23 cellular contexts compared by ENCODE assay signal in the genomic region with DNA sequence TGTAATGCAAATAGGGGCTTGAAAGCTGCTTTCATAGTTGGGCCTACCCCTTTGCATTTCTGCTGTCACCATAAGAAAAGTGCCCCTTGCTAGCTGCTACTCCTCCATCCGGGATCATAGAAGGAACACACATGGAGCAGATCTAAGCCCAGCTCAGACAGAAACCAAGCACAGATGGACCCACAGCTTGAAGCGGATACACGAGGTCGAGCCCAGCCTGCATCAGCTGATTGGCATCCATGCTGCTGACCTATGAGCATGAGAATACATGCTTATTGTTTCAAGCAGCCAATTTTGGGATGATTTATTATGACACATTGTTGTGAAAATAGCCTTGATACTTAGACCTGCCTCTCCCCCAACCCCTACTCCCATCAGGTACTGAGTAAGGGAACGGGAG.
DNase-seq lines count a peak whose midpoint lies in the region; ATAC-seq and TF ChIP-seq lines count a peak whose summit lies in the region.
"Had no signal": no experiment of that assay in that cellular context is flagged by ENCODE, and none has a peak within 500 bp of the region (broad histone marks: within the 10 kb centered on the region; RNA-seq: fewer than 3 reads in every experiment).

No MANE protein-coding gene starts in this region.

- BruUV-seq in mammary epithelial cell (replicated peaks; lab: Mats Ljungman, UMichigan), result no TSS peak

- POLR2A ChIA-PET in HEK293T (lab: Yijun Ruan, JAX), result interaction anchor here (0.7 to 2.1 kb wide), 3 partner anchors 27 to 557 kb away, joined by 3 to 12 read pairs (median 3); no protein-coding TSS in a partner anchor

- H3K36me3 Mint-ChIP-seq in natural killer cell, result no peaks in the 10 kb centered on the region
- H3K36me3 Mint-ChIP-seq: CD14-positive monocyte; CD4-positive, alpha-beta memory T cell; CD4-positive, CD25-positive, alpha-beta regulatory T cell; CD8-positive, alpha-beta memory T cell had no signal

- DNase-seq in mammary epithelial cell (peak; percentile 2), breast epithelium (ENCODE audit: low spot score in 2 of 2) (no peak), HEK293T (ENCODE audit: extremely low spot score) (no peak), cerebellar cortex (ENCODE audit: low spot score) (peak; percentile 86), cerebellum (ENCODE audit: low spot score) (peak; percentile 55), natural killer cell (no peak), SJCRH30 (no peak)
- no peak for DNase-seq in NK-92 treated with Interleukin-12 subunit alpha and Interleukin-12 subunit beta, amount 100 ng/mL, for 24 hours (lab: John Stamatoyannopoulos, UW)
- DNase-seq: 8988T; ACHN; BE2C; CD4-positive, alpha-beta memory T cell; CD4-positive, CD25-positive, alpha-beta regulatory T cell; CD8-positive, alpha-beta memory T cell; COR-L47; DMS 273 treated with DMSO at 0.1 percent for 48 hours; DMS153; DMS79; DND-41; EL; GF-D8 had no signal

- H3K4me1 ChIP-seq in mammary epithelial cell (ENCODE audit: insufficient read depth, low read length) (no peaks in the 10 kb centered on the region), breast epithelium (no peaks in the 10 kb centered on the region), SJCRH30 (peaks cover 2% of the 10 kb centered on the region; the same call in 1 of the 2 replicates)
- H3K4me1 ChIP-seq: BLaER1 had no signal

- no peaks in the 10 kb centered on the region for H3K79me2 ChIP-seq in mammary epithelial cell (ENCODE audit: insufficient read depth, low read length)

- H2AFZ ChIP-seq in mammary epithelial cell (ENCODE audit: low read depth, low read length), result no peak overlapping the region

- 72% methylated on average over 5 of the region's 5 CpGs for WGBS in mammary epithelial cell (ENCODE audit: low coverage, missing lambda C conversion rate)

- H3K9me3 ChIP-seq in mammary epithelial cell (replicated peaks; ENCODE audit: insufficient read depth, low read length) (no peaks in the 10 kb centered on the region), breast epithelium (peaks cover 0 to 6% of the 10 kb centered on the region in 2 donors), SJCRH30 (replicated peaks) (0 out of 2 replicates have a peak, but pooled peaks cover 2% of the 10 kb centered on the region)
- H3K9me3 ChIP-seq: BE2C had no signal

- dilution Hi-C loops in mammary epithelial cell (cut with HindIII; ENCODE audit: low sequenced_read_pairs), result loop anchor here (5.0 to 10.0 kb wide), 2 partner anchors 61 to 88 kb away; no protein-coding TSS in a partner anchor

- H3K27ac Mint-ChIP-seq in natural killer cell, result no peak overlapping the region
- H3K27ac Mint-ChIP-seq: CD14-positive monocyte; CD4-positive, alpha-beta memory T cell; CD4-positive, CD25-positive, alpha-beta regulatory T cell; CD8-positive, alpha-beta memory T cell had no signal

- no peaks in the 10 kb centered on the region for H3K4me1 Mint-ChIP-seq in natural killer cell
- H3K4me1 Mint-ChIP-seq: CD4-positive, CD25-positive, alpha-beta regulatory T cell; CD8-positive, alpha-beta memory T cell had no signal

- CTCF ChIA-PET in mammary epithelial cell (lab: Charles Lee; ENCODE audit: low non-redundant PET) (no interaction called here), HEK293T (lab: Yijun Ruan, JAX) (interaction anchor here (1.0 to 4.1 kb wide), 5 partner anchors 14 to 137 kb away, joined by 3 to 70 read pairs (median 27); no protein-coding TSS in a partner anchor)

- ATAC-seq in natural killer cell, result no peak

- intact Hi-C loops in mammary epithelial cell (cut with micrococcal nuclease), result no loop called here
- intact Hi-C loops in breast epithelium (cut with DNase I; ENCODE audit: low total_unique reads), result no loop called here
- intact Hi-C loops in natural killer cell (cut with micrococcal nuclease), result loop anchor here (5.0 to 10.0 kb wide), 2 partner anchors 133 to 611 kb away; no protein-coding TSS in a partner anchor

- H3K4me3 ChIP-seq in mammary epithelial cell (replicated peaks in 1 of 3; ENCODE audit: insufficient read depth in 1 of 3, low read depth in 2 of 3, low read length in 3 of 3) (no peak overlapping the region), breast epithelium (no peak overlapping the region), SJCRH30 (no peak overlapping the region)
- H3K4me3 ChIP-seq: BLaER1 had no signal

- TF ChIP-seq CTCF in mammary epithelial cell (conservative IDR thresholded peaks at IDR 0.05 in 1 of 2, IDR thresholded peaks at IDR 0.05 in 1 of 2; ENCODE audit: extremely low read depth in 1 of 2, insufficient read depth in 1 of 2, low read depth in 1 of 2, low read length in 2 of 2) (no peak), breast epithelium (IDR thresholded peaks at IDR 0.05) (no peak), natural killer cell (IDR thresholded peaks at IDR 0.05) (no peak)

- TF ChIP-seq POLR2A in breast epithelium (IDR thresholded peaks at IDR 0.05), result no peak

- in situ Hi-C loops in mammary epithelial cell (cut with MboI; ENCODE audit: low sequenced_read_pairs in 2 of 2), result no loop called here

- H4K20me1 ChIP-seq in mammary epithelial cell (ENCODE audit: insufficient read depth, low read length), result no peaks in the 10 kb centered on the region
- H4K20me1 ChIP-seq: BLaER1 had no signal

- H3K27ac ChIP-seq in mammary epithelial cell (ENCODE audit: insufficient read depth, low read depth, low read length) (no peak overlapping the region), breast epithelium (no peak overlapping the region), SJCRH30 (no peak overlapping the region)
- H3K27ac ChIP-seq: BLaER1 had no signal

- H3K4me3 Mint-ChIP-seq in natural killer cell, result no peak overlapping the region
- H3K4me3 Mint-ChIP-seq: CD14-positive monocyte; CD4-positive, alpha-beta memory T cell; CD4-positive, CD25-positive, alpha-beta regulatory T cell; CD8-positive, alpha-beta memory T cell had no signal

- H3K4me2 ChIP-seq in mammary epithelial cell (ENCODE audit: insufficient read depth, low read depth, low read length), result no peak overlapping the region
- H3K4me2 ChIP-seq: BLaER1 had no signal

- no peaks in the 10 kb centered on the region for H3K9me3 Mint-ChIP-seq in natural killer cell
- H3K9me3 Mint-ChIP-seq: CD4-positive, CD25-positive, alpha-beta regulatory T cell; CD8-positive, alpha-beta memory T cell had no signal

- H3K27me3 ChIP-seq in mammary epithelial cell (ENCODE audit: insufficient read depth, low read length), result no peaks in the 10 kb centered on the region
- no peaks in the 10 kb centered on the region for H3K27me3 ChIP-seq in breast epithelium
- H3K27me3 ChIP-seq in SJCRH30, result no peaks in the 10 kb centered on the region
- H3K27me3 ChIP-seq: BLaER1 had no signal

- peaks cover 21 to 69% of the 10 kb centered on the region in 2 donors for H3K27me3 Mint-ChIP-seq in natural killer cell (ENCODE audit: low read depth in 2 of 2)

- no peaks in the 10 kb centered on the region for H3K36me3 ChIP-seq in mammary epithelial cell (ENCODE audit: insufficient read depth, low read length)
- no peaks in the 10 kb centered on the region for H3K36me3 ChIP-seq in breast epithelium
- H3K36me3 ChIP-seq in SJCRH30, result no peaks in the 10 kb centered on the region
- H3K36me3 ChIP-seq: BE2C, BLaER1 had no signal

- no peak overlapping the region for H3K9ac ChIP-seq in mammary epithelial cell (ENCODE audit: insufficient read depth, low read length)
- H3K9ac ChIP-seq: BLaER1 had no signal

TF ChIP-seq in HEK293T, 16 proteins besides CTCF, POLR2A, EP300 and RAD21:
- TF ChIP-seq, protein P1, sequence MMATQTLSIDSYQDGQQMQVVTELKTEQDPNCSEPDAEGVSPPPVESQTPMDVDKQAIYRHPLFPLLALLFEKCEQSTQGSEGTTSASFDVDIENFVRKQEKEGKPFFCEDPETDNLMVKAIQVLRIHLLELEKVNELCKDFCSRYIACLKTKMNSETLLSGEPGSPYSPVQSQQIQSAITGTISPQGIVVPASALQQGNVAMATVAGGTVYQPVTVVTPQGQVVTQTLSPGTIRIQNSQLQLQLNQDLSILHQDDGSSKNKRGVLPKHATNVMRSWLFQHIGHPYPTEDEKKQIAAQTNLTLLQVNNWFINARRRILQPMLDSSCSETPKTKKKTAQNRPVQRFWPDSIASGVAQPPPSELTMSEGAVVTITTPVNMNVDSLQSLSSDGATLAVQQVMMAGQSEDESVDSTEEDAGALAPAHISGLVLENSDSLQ (IDR thresholded peaks at IDR 0.05), result peak; percentile 43
- no peak for TF ChIP-seq L3MBTL2 (conservative IDR thresholded peaks at IDR 0.05)
- TF ChIP-seq HDGF (IDR thresholded peaks at IDR 0.05; ENCODE audit: borderline replicate concordance), result no peak
- no peak for TF ChIP-seq FOXK2 (IDR thresholded peaks at IDR 0.05)

Comparison
In these comparisons a context has a peak if more than half of its experiments do, and no peak if none do; other contexts are left out.
1. DNase-seq: peak in mammary epithelial cell (single experiment), cerebellar cortex (single experiment) and cerebellum (single experiment); none in breast epithelium (0 of 2), HEK293T (single experiment), NK-92 treated with Interleukin-12 subunit alpha and Interleukin-12 subunit beta, amount 100 ng/mL, for 24 hours (single experiment), natural killer cell (single experiment) and SJCRH30 (0 of 2).